In the genomic region with DNA sequence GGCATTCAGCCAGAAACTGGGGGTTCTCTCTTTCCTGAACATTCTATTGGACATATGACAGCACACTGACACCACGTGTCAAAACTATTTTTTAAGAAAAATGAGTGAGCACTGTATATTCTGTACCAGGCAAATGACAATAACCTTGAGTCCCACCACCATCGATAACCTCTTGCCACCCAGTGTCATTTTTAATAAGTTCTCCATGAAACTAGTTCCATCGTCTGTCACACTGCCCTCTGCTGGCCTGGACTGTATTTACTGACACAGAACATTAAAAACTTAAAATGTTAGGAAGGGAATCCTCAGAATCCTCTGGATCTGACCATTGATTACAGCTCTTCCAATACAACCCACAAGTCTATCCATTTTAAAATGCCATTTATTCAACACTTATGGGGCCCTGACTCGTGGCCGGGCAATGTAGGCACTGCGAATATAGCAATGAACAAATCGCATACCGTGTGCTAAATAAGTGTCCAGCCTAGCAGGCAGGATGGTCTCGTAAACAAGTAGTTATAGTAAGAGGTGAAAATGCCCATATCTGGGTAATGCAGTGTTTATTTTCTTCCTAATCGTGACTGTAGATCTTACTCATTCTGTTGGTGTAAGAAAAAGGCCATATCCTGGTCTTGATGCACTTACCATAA, we compare ENCODE assay signal across 2 cellular contexts.
TF ChIP-seq lines count a peak whose summit lies in the region.

No MANE protein-coding gene starts in this region.

TF ChIP-seq in WTC11, 78 proteins besides CTCF, POLR2A, EP300 and RAD21:
- TF ChIP-seq, protein P1, sequence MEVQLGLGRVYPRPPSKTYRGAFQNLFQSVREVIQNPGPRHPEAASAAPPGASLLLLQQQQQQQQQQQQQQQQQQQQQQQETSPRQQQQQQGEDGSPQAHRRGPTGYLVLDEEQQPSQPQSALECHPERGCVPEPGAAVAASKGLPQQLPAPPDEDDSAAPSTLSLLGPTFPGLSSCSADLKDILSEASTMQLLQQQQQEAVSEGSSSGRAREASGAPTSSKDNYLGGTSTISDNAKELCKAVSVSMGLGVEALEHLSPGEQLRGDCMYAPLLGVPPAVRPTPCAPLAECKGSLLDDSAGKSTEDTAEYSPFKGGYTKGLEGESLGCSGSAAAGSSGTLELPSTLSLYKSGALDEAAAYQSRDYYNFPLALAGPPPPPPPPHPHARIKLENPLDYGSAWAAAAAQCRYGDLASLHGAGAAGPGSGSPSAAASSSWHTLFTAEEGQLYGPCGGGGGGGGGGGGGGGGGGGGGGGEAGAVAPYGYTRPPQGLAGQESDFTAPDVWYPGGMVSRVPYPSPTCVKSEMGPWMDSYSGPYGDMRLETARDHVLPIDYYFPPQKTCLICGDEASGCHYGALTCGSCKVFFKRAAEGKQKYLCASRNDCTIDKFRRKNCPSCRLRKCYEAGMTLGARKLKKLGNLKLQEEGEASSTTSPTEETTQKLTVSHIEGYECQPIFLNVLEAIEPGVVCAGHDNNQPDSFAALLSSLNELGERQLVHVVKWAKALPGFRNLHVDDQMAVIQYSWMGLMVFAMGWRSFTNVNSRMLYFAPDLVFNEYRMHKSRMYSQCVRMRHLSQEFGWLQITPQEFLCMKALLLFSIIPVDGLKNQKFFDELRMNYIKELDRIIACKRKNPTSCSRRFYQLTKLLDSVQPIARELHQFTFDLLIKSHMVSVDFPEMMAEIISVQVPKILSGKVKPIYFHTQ (CRISPR knock-in tag; IDR thresholded peaks at IDR 0.05), result no peak
- TF ChIP-seq, protein P2, sequence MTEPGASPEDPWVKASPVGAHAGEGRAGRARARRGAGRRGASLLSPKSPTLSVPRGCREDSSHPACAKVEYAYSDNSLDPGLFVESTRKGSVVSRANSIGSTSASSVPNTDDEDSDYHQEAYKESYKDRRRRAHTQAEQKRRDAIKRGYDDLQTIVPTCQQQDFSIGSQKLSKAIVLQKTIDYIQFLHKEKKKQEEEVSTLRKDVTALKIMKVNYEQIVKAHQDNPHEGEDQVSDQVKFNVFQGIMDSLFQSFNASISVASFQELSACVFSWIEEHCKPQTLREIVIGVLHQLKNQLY (CRISPR knock-in tag; IDR thresholded peaks at IDR 0.05), result no peak
- TF ChIP-seq, protein P3, sequence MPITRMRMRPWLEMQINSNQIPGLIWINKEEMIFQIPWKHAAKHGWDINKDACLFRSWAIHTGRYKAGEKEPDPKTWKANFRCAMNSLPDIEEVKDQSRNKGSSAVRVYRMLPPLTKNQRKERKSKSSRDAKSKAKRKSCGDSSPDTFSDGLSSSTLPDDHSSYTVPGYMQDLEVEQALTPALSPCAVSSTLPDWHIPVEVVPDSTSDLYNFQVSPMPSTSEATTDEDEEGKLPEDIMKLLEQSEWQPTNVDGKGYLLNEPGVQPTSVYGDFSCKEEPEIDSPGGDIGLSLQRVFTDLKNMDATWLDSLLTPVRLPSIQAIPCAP (CRISPR knock-in tag; IDR thresholded peaks at IDR 0.05), result no peak
- TF ChIP-seq, protein P4, sequence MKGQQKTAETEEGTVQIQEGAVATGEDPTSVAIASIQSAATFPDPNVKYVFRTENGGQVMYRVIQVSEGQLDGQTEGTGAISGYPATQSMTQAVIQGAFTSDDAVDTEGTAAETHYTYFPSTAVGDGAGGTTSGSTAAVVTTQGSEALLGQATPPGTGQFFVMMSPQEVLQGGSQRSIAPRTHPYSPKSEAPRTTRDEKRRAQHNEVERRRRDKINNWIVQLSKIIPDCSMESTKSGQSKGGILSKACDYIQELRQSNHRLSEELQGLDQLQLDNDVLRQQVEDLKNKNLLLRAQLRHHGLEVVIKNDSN (CRISPR knock-in tag; IDR thresholded peaks at IDR 0.05), result no peak
- TF ChIP-seq ZNF671 (CRISPR knock-in tag; IDR thresholded peaks at IDR 0.05), result no peak
- TF ChIP-seq ZNF317 (CRISPR knock-in tag; IDR thresholded peaks at IDR 0.05; ENCODE audit: borderline replicate concordance, low read depth), result no peak
- TF ChIP-seq, protein P5, sequence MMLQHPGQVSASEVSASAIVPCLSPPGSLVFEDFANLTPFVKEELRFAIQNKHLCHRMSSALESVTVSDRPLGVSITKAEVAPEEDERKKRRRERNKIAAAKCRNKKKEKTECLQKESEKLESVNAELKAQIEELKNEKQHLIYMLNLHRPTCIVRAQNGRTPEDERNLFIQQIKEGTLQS (CRISPR knock-in tag; conservative IDR thresholded peaks at IDR 0.05), result no peak
- TF ChIP-seq ZNF396 (CRISPR knock-in tag; IDR thresholded peaks at IDR 0.05; ENCODE audit: borderline replicate concordance), result no peak
- TF ChIP-seq GRHL2 (CRISPR knock-in tag; IDR thresholded peaks at IDR 0.05; ENCODE audit: insufficient replicate concordance, severe bottlenecking), result no peak
- TF ChIP-seq CBFB (CRISPR knock-in tag; IDR thresholded peaks at IDR 0.05; ENCODE audit: low read depth), result no peak
- no peak for TF ChIP-seq EMX1 (CRISPR knock-in tag; IDR thresholded peaks at IDR 0.05)

TF ChIP-seq in H1, 55 proteins besides CTCF, POLR2A, EP300 and RAD21:
- TF ChIP-seq SAP30 (IDR thresholded peaks at IDR 0.05; ENCODE audit: insufficient read depth, insufficient replicate concordance, low read length), result no peak
- no peak for TF ChIP-seq CEBPB (IDR thresholded peaks at IDR 0.05; ENCODE audit: low read depth, low read length)
- TF ChIP-seq EGR1 (IDR thresholded peaks at IDR 0.05; ENCODE audit: borderline replicate concordance, low read depth, low read length), result no peak
- TF ChIP-seq, protein P6, sequence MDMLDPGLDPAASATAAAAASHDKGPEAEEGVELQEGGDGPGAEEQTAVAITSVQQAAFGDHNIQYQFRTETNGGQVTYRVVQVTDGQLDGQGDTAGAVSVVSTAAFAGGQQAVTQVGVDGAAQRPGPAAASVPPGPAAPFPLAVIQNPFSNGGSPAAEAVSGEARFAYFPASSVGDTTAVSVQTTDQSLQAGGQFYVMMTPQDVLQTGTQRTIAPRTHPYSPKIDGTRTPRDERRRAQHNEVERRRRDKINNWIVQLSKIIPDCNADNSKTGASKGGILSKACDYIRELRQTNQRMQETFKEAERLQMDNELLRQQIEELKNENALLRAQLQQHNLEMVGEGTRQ (IDR thresholded peaks at IDR 0.05; ENCODE audit: low read length), result no peak
- TF ChIP-seq, protein P7, sequence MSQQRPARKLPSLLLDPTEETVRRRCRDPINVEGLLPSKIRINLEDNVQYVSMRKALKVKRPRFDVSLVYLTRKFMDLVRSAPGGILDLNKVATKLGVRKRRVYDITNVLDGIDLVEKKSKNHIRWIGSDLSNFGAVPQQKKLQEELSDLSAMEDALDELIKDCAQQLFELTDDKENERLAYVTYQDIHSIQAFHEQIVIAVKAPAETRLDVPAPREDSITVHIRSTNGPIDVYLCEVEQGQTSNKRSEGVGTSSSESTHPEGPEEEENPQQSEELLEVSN (IDR thresholded peaks at IDR 0.05), result no peak
- TF ChIP-seq YY1 (IDR thresholded peaks at IDR 0.05; ENCODE audit: low read depth, low read length), result no peak
- no peak for TF ChIP-seq GTF2F1 (IDR thresholded peaks at IDR 0.05; ENCODE audit: borderline replicate concordance, low read depth, low read length)
- TF ChIP-seq TAF7 (optimal IDR thresholded peaks at IDR 0.05; ENCODE audit: borderline replicate concordance, low read depth, low read length), result no peak
- TF ChIP-seq POLR2AphosphoS5 (IDR thresholded peaks at IDR 0.05; ENCODE audit: low read depth, low read length), result no peak
- no peak for TF ChIP-seq GABPA (IDR thresholded peaks at IDR 0.05; ENCODE audit: borderline replicate concordance, insufficient read depth, low read length)
- TF ChIP-seq CREB1 (IDR thresholded peaks at IDR 0.05), result no peak
- TF ChIP-seq FOSL1 (IDR thresholded peaks at IDR 0.05; ENCODE audit: insufficient read depth, low read depth, low read length), result no peak
